In the genomic region with DNA sequence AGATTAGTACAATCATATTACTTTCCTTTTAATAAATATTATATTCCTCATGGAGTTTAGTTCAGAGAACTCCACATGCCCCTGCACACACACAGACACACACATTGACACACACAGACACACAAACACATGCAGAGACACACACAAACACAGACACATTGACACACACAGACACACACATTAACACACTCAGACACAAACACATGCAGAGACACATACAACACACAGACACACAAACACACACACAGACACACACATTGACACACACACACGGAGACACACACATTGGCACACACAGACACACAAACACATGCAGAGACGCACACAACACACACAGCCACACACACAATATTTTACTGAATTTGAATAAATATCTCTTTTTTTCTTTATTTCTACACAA, we compare ENCODE assay signal across 2 cellular contexts.
A peak's percentile ranks its signal among the peaks of the same experiment; 100 is the strongest.
TF ChIP-seq lines count a peak whose summit lies in the region.

No MANE protein-coding gene starts in this region.

TF ChIP-seq in HEK293T, 16 proteins besides CTCF, POLR2A, EP300 and RAD21:
- no peak for TF ChIP-seq NFRKB (IDR thresholded peaks at IDR 0.05)
- peak; percentile 29; the same call in 1 of the 2 replicates for TF ChIP-seq TARDBP (IDR thresholded peaks at IDR 0.05)

TF ChIP-seq in H1, 55 proteins besides CTCF, POLR2A, EP300 and RAD21:
- no peak for TF ChIP-seq EGR1 (IDR thresholded peaks at IDR 0.05; ENCODE audit: borderline replicate concordance, low read depth, low read length)
- TF ChIP-seq KDM4A (IDR thresholded peaks at IDR 0.05; ENCODE audit: low read depth, low read length, severe bottlenecking) = no peak
- no peak for TF ChIP-seq PHF8 (conservative IDR thresholded peaks at IDR 0.05; ENCODE audit: low read depth, low read length)
- no peak for TF ChIP-seq SP1 (IDR thresholded peaks at IDR 0.05; ENCODE audit: low read depth, low read length)
- no peak for TF ChIP-seq KDM1A (IDR thresholded peaks at IDR 0.05; ENCODE audit: borderline replicate concordance, low read length)
- TF ChIP-seq RBBP5 (IDR thresholded peaks at IDR 0.05; ENCODE audit: borderline replicate concordance, low read depth, low read length) = no peak
- no peak for TF ChIP-seq RFX5 (IDR thresholded peaks at IDR 0.05; ENCODE audit: borderline replicate concordance, low read depth, low read length)
- TF ChIP-seq, protein P1, sequence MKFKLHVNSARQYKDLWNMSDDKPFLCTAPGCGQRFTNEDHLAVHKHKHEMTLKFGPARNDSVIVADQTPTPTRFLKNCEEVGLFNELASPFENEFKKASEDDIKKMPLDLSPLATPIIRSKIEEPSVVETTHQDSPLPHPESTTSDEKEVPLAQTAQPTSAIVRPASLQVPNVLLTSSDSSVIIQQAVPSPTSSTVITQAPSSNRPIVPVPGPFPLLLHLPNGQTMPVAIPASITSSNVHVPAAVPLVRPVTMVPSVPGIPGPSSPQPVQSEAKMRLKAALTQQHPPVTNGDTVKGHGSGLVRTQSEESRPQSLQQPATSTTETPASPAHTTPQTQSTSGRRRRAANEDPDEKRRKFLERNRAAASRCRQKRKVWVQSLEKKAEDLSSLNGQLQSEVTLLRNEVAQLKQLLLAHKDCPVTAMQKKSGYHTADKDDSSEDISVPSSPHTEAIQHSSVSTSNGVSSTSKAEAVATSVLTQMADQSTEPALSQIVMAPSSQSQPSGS (IDR thresholded peaks at IDR 0.05; ENCODE audit: low read length) = no peak
